In genomic region chr22:19868333-19868732, GRCh38 we compare ENCODE assay signal across 24 cellular contexts. TPM values are rescaled to one million over a fixed set of nuclear protein-coding genes. Genes with fewer than 3 reads are reported as not detected.
DNase-seq lines count a peak whose midpoint lies in the region; ATAC-seq and TF ChIP-seq lines count a peak whose summit lies in the region.
"Had no signal": no experiment of that assay in that cellular context is flagged by ENCODE, and none has a peak within 500 bp of the region (broad histone marks: within the 10 kb centered on the region; RNA-seq: fewer than 3 reads in every experiment).

No MANE protein-coding gene starts in this region.

- no TSS peak for BruUV-seq in MCF 10A (replicated peaks; lab: Mats Ljungman, UMichigan)

- H3K27me3 Mint-ChIP-seq in MCF 10A (ENCODE audit: insufficient read depth, unreplicated experiment) (no peaks in the 10 kb centered on the region), endodermal cell (ENCODE audit: insufficient read depth) (no peaks in the 10 kb centered on the region)
- no peaks in the 10 kb centered on the region for H3K27me3 Mint-ChIP-seq in stimulated activated naive CD8-positive, alpha-beta T cell treated with anti-CD3 and anti-CD28 coated beads, Interleukin-15, amount 100 ng/mL, for 72 hours
- H3K27me3 Mint-ChIP-seq: activated naive CD4-positive, alpha-beta T cell treated with anti-CD3 and anti-CD28 coated beads, Interleukin-2, amount 50 U/mL, for 24 hours; T-cell had no signal

- POLR2A ChIA-PET in MCF 10A (lab: Yijun Ruan, JAX): interaction anchor here (0.7 to 3.1 kb wide), 4 partner anchors 9 to 136 kb away, joined by 3 to 16 read pairs (median 3); partner anchors contain the start of genes GNB1L and RTL10

- H3K27me3 ChIP-seq in breast epithelium: no peaks in the 10 kb centered on the region
- H3K27me3 ChIP-seq in OCI-LY1 (ENCODE audit: insufficient read depth, low read length): no peaks in the 10 kb centered on the region
- H3K27me3 ChIP-seq in endodermal cell (ENCODE audit: control insufficient read depth, insufficient read depth, low read length, poor library complexity, severe bottlenecking): no peaks in the 10 kb centered on the region
- H3K27me3 ChIP-seq: vagina had no signal

- WGBS in endodermal cell (ENCODE audit: insufficient coverage in 1 of 2, insufficient read length in 1 of 2), 2 experiments: 95 to 100% methylated on average over 1 to 3 of the region's 3 CpGs

- no peaks in the 10 kb centered on the region for H3K9me3 ChIP-seq in breast epithelium
- no peaks in the 10 kb centered on the region for H3K9me3 ChIP-seq in OCI-LY1 (ENCODE audit: low read length)
- no peaks in the 10 kb centered on the region for H3K9me3 ChIP-seq in endodermal cell (ENCODE audit: control insufficient read depth, low read length)
- H3K9me3 ChIP-seq: psoas muscle, vagina had no signal

- H3K4me1 Mint-ChIP-seq in MCF 10A (ENCODE audit: insufficient read depth, unreplicated experiment) (peaks cover 12% of the 10 kb centered on the region), endodermal cell (peaks cover 2% of the 10 kb centered on the region)
- peaks cover 3% of the 10 kb centered on the region for H3K4me1 Mint-ChIP-seq in stimulated activated naive CD8-positive, alpha-beta T cell treated with anti-CD3 and anti-CD28 coated beads, Interleukin-15, amount 100 ng/mL, for 72 hours
- H3K4me1 Mint-ChIP-seq: activated CD4-positive, alpha-beta T cell treated with anti-CD3 and anti-CD28 coated beads, Interleukin-2, amount 10 ng/mL, durations not matched to agents 24 days and 14 days; nephron had no signal

- no peak for ATAC-seq in stimulated activated naive CD8-positive, alpha-beta T cell treated with anti-CD3 and anti-CD28 coated beads, Interleukin-15, amount 100 ng/mL, for 72 hours
- no peak for ATAC-seq in GM18873 (IDR thresholded peaks at IDR 0.05; ENCODE audit: low FRiP score, unreplicated experiment)
- ATAC-seq: psoas muscle, T-cell had no signal

- peak overlapping the region; percentile 78 for H3K27ac Mint-ChIP-seq in MCF 10A (ENCODE audit: low read depth, unreplicated experiment)
- no peak overlapping the region for H3K27ac Mint-ChIP-seq in endodermal cell
- H3K27ac Mint-ChIP-seq in stimulated activated naive CD8-positive, alpha-beta T cell treated with anti-CD3 and anti-CD28 coated beads, Interleukin-15, amount 100 ng/mL, for 72 hours: peak overlapping the region; percentile 44 to 68
- H3K27ac Mint-ChIP-seq: activated CD4-positive, alpha-beta T cell treated with anti-CD3 and anti-CD28 coated beads, Interleukin-2, amount 10 ng/mL, durations not matched to agents 24 days and 14 days; activated naive CD4-positive, alpha-beta T cell treated with anti-CD3 and anti-CD28 coated beads, Interleukin-2, amount 50 U/mL, for 24 hours; nephron; T-cell had no signal

- H3K4me2 ChIP-seq in OCI-LY1 (ENCODE audit: low read length): no peak overlapping the region
- H3K4me2 ChIP-seq: smooth muscle cell had no signal

- no peak overlapping the region for H3K4me3 Mint-ChIP-seq in MCF 10A (ENCODE audit: unreplicated experiment)
- no peak overlapping the region for H3K4me3 Mint-ChIP-seq in endodermal cell
- no peak overlapping the region for H3K4me3 Mint-ChIP-seq in stimulated activated naive CD8-positive, alpha-beta T cell treated with anti-CD3 and anti-CD28 coated beads, Interleukin-15, amount 100 ng/mL, for 72 hours
- H3K4me3 Mint-ChIP-seq: activated CD4-positive, alpha-beta T cell treated with anti-CD3 and anti-CD28 coated beads, Interleukin-2, amount 10 ng/mL, durations not matched to agents 24 days and 14 days; activated naive CD4-positive, alpha-beta T cell treated with anti-CD3 and anti-CD28 coated beads, Interleukin-2, amount 50 U/mL, for 24 hours; CD14-positive monocyte; nephron; T-cell had no signal

- TF ChIP-seq CTCF in MCF 10A (IDR thresholded peaks at IDR 0.05; ENCODE audit: unreplicated experiment) (no peak), breast epithelium (IDR thresholded peaks at IDR 0.05) (no peak), OCI-LY1 (IDR thresholded peaks at IDR 0.05; ENCODE audit: low read length) (peak; percentile 24; the same call in 1 of the 2 replicates), endodermal cell (conservative IDR thresholded peaks at IDR 0.05) (peak; percentile 36)

- H3K4me1 ChIP-seq in breast epithelium (no peaks in the 10 kb centered on the region), OCI-LY1 (ENCODE audit: insufficient read depth, low read length, severe bottlenecking) (peaks cover 5% of the 10 kb centered on the region), endodermal cell (ENCODE audit: control insufficient read depth, insufficient read depth, low read length) (no peaks in the 10 kb centered on the region)
- H3K4me1 ChIP-seq: psoas muscle had no signal

- H3K79me2 ChIP-seq in OCI-LY1 (ENCODE audit: insufficient read depth, low read length): no peaks in the 10 kb centered on the region

- no peaks in the 10 kb centered on the region for H3K36me3 ChIP-seq in breast epithelium
- no peaks in the 10 kb centered on the region for H3K36me3 ChIP-seq in OCI-LY1 (ENCODE audit: insufficient read depth, low read length)
- no peaks in the 10 kb centered on the region for H3K36me3 ChIP-seq in endodermal cell (ENCODE audit: control insufficient read depth, insufficient read depth, low read length)
- H3K36me3 ChIP-seq: vagina had no signal

- H3K9ac ChIP-seq in OCI-LY1 (ENCODE audit: low read length) (no peak overlapping the region), endodermal cell (ENCODE audit: extremely low read depth, low read length, poor library complexity, severe bottlenecking) (no peak overlapping the region)

- H2AFZ ChIP-seq in OCI-LY1 (ENCODE audit: low read length): no peak overlapping the region

- H3K27ac ChIP-seq in breast epithelium: no peak overlapping the region
- H3K27ac ChIP-seq in OCI-LY1 (ENCODE audit: low read depth, low read length, poor library complexity, severe bottlenecking): no peak overlapping the region
- no peak overlapping the region for H3K27ac ChIP-seq in endodermal cell (ENCODE audit: low read depth, low read length)
- H3K27ac ChIP-seq: HL-60, psoas muscle, vagina had no signal

- CTCF ChIA-PET in MCF 10A (lab: Yijun Ruan, JAX): interaction anchor here (0.7 kb wide), 1 partner anchor 23 kb away, joined by 3 read pairs; no protein-coding TSS in a partner anchor

- no peak for TF ChIP-seq POLR2A in breast epithelium (IDR thresholded peaks at IDR 0.05)

- intact Hi-C loops in MCF 10A (cut with micrococcal nuclease): no loop called here
- intact Hi-C loops in breast epithelium (cut with DNase I; ENCODE audit: low total_unique reads): no loop called here

- H3K9me3 Mint-ChIP-seq in MCF 10A (ENCODE audit: unreplicated experiment) (no peaks in the 10 kb centered on the region), endodermal cell (no peaks in the 10 kb centered on the region)
- no peaks in the 10 kb centered on the region for H3K9me3 Mint-ChIP-seq in stimulated activated naive CD8-positive, alpha-beta T cell treated with anti-CD3 and anti-CD28 coated beads, Interleukin-15, amount 100 ng/mL, for 72 hours
- H3K9me3 Mint-ChIP-seq: activated CD4-positive, alpha-beta T cell treated with anti-CD3 and anti-CD28 coated beads, Interleukin-2, amount 10 ng/mL, durations not matched to agents 24 days and 14 days; activated naive CD4-positive, alpha-beta T cell treated with anti-CD3 and anti-CD28 coated beads, Interleukin-2, amount 50 U/mL, for 24 hours; CD14-positive monocyte; nephron; T-cell had no signal

- H3K36me3 Mint-ChIP-seq in MCF 10A (ENCODE audit: insufficient read depth, unreplicated experiment) (no peaks in the 10 kb centered on the region), endodermal cell (ENCODE audit: low read depth) (no peaks in the 10 kb centered on the region)
- H3K36me3 Mint-ChIP-seq: activated naive CD4-positive, alpha-beta T cell treated with anti-CD3 and anti-CD28 coated beads, Interleukin-2, amount 50 U/mL, for 24 hours; CD14-positive monocyte; T-cell had no signal

- H3K4me3 ChIP-seq in breast epithelium (no peak overlapping the region), OCI-LY1 (ENCODE audit: low read depth, low read length, poor library complexity, severe bottlenecking) (no peak overlapping the region), endodermal cell (ENCODE audit: low read length) (no peak overlapping the region)
- H3K4me3 ChIP-seq: psoas muscle, smooth muscle cell, vagina had no signal

- no peaks in the 10 kb centered on the region for H3K9me2 ChIP-seq in OCI-LY1 (ENCODE audit: low read depth, low read length)

- no peaks in the 10 kb centered on the region for H4K20me1 ChIP-seq in OCI-LY1 (ENCODE audit: insufficient read depth, low read length)

- no peaks in the 10 kb centered on the region for H3F3A ChIP-seq in OCI-LY1 (ENCODE audit: insufficient read depth, low read length)

- DNase-seq in MCF 10A (ENCODE audit: unreplicated experiment): no peak
- DNase-seq in breast epithelium (ENCODE audit: low spot score in 2 of 2): no peak
- peak; percentile 43 for DNase-seq in endodermal cell
- DNase-seq in stimulated activated naive CD8-positive, alpha-beta T cell treated with anti-CD3 and anti-CD28 coated beads, Interleukin-15, amount 100 ng/mL, for 72 hours: no peak
- DNase-seq in NCI-H526 (lab: John Stamatoyannopoulos, UW): no peak
- no peak for DNase-seq in NCI-H1417 treated with DMSO at 0.1 percent for 48 hours (lab: John Stamatoyannopoulos, UW)
- DNase-seq: activated CD4-positive, alpha-beta T cell treated with anti-CD3 and anti-CD28 coated beads, Interleukin-2, amount 10 ng/mL, durations not matched to agents 24 days and 14 days; cortex of kidney; DMS153; KBM-7; mesenchymal stem cell; NCI-H1092; NCI-H524; SHP77 treated with DMSO at 0.1 percent for 48 hours had no signal

RNA-seq across cellular contexts. Expression of gene GNB1L, which starts 13.7 kb away (rescaled TPM):
- total RNA-seq in MCF 10A (2022): 4.3 and 7.1 TPM in 2 replicates
- 1 to 10 TPM; 5.6 to 8.2 (median 6.3) TPM for total RNA-seq in breast epithelium
- total RNA-seq in endodermal cell: 10 to 100 TPM in 1 of 2 donors, 1 to 10 TPM in 1; 9.5 to 12.2 TPM
- polyA plus RNA-seq in endodermal cell (2013, experiment 1 of 2): 10.1 TPM
- polyA plus RNA-seq in endodermal cell (2013, experiment 2 of 2): 7.7 TPM

RNA-seq across cellular contexts. Expression of gene RTL10, which starts 13.7 kb away (rescaled TPM):
- total RNA-seq in MCF 10A (2022): 16.8 and 20.6 TPM in 2 replicates
- total RNA-seq in breast epithelium: 10 to 100 TPM in 2 of 3 donors, 1 to 10 TPM in 1; 6.7 to 21.5 (median 14.1) TPM
- 10 to 100 TPM; 20.6 to 22.2 TPM for total RNA-seq in endodermal cell
- 12.4 TPM for polyA plus RNA-seq in endodermal cell (2013, experiment 1 of 2)
- polyA plus RNA-seq in endodermal cell (2013, experiment 2 of 2): 12.1 TPM

Comparison
In these comparisons a context has a peak if more than half of its experiments do, and no peak if none do; other contexts are left out.
1. CTCF ChIP-seq: peak in OCI-LY1 (single experiment) and endodermal cell (single experiment); none in MCF 10A (single experiment) and breast epithelium (0 of 3).